22 cellular contexts compared by ENCODE assay signal in genomic region chr2:88834866-88835265, GRCh38.
DNase-seq lines count a peak whose midpoint lies in the region; ATAC-seq and TF ChIP-seq lines count a peak whose summit lies in the region.
"Had no signal": no experiment of that assay in that cellular context is flagged by ENCODE, and none has a peak within 500 bp of the region (broad histone marks: within the 10 kb centered on the region; RNA-seq: fewer than 3 reads in every experiment).

No MANE protein-coding gene starts in this region.

- H4K91ac ChIP-seq in IMR-90 (ENCODE audit: insufficient read depth, low read depth, low read length) = no peak overlapping the region

- H4K20me1 ChIP-seq in IMR-90 (ENCODE audit: insufficient read depth, low read length) (no peaks in the 10 kb centered on the region), OCI-LY7 (ENCODE audit: insufficient read depth, low read length) (no peaks in the 10 kb centered on the region)
- H4K20me1 ChIP-seq: BLaER1 treated with 17β-estradiol and CSF1 and Interleukin-3, amounts not matched to agents 10 nM and 100 nM had no signal

- no peak overlapping the region for H3K23ac ChIP-seq in IMR-90 (ENCODE audit: low read depth, low read length)

- no peaks in the 10 kb centered on the region for H3K4me1 Mint-ChIP-seq in endothelial cell (ENCODE audit: unreplicated experiment)
- H3K4me1 Mint-ChIP-seq: CD4-positive, alpha-beta memory T cell had no signal

- no peaks in the 10 kb centered on the region for H3K4me1 ChIP-seq in IMR-90 (ENCODE audit: control insufficient read depth, insufficient read depth, low read length)
- peaks cover 98% of the 10 kb centered on the region for H3K4me1 ChIP-seq in OCI-LY7 (ENCODE audit: insufficient read depth, low read length, poor library complexity, severe bottlenecking)
- peaks cover 0 to 61% (median 26%) of the 10 kb centered on the region in 6 donors for H3K4me1 ChIP-seq in spleen
- no peaks in the 10 kb centered on the region for H3K4me1 ChIP-seq in ovary (ENCODE audit: insufficient read depth)
- H3K4me1 ChIP-seq: Caco-2 had no signal

- H2AK5ac ChIP-seq in IMR-90 (ENCODE audit: low read depth, low read length) = no peak overlapping the region

- ATAC-seq in IMR-90 (ENCODE audit: low read depth) (no peak), GM18907 (IDR thresholded peaks at IDR 0.05; ENCODE audit: unreplicated experiment) (no peak)

- H3K36me3 ChIP-seq in IMR-90 (ENCODE audit: control insufficient read depth, insufficient read depth, low read length) (no peaks in the 10 kb centered on the region), OCI-LY7 (ENCODE audit: insufficient read depth, low read length) (no peaks in the 10 kb centered on the region), spleen (no peaks in the 10 kb centered on the region), ovary (no peaks in the 10 kb centered on the region)
- H3K36me3 ChIP-seq: BLaER1 treated with 17β-estradiol and CSF1 and Interleukin-3, amounts not matched to agents 10 nM and 100 nM had no signal

- CTCF ChIA-PET in IMR-90 (lab: Yijun Ruan, JAX) = interaction anchor here (0.9 kb wide), 1 partner anchor 45 kb away, joined by 3 read pairs; no protein-coding TSS in a partner anchor
- CTCF ChIA-PET in OCI-LY7 (lab: Charles Lee; ENCODE audit: unreplicated experiment) = interaction anchor here (1.2 to 1.8 kb wide), 2 partner anchors 17 to 47 kb away, joined by 4 to 5 read pairs; no protein-coding TSS in a partner anchor

- TF ChIP-seq POLR2A in IMR-90 (IDR thresholded peaks at IDR 0.05; ENCODE audit: low read depth, low read length) (no peak), spleen (IDR thresholded peaks at IDR 0.05) (no peak), ovary (IDR thresholded peaks at IDR 0.05) (no peak)

- no peak overlapping the region for H3K27ac Mint-ChIP-seq in endothelial cell (ENCODE audit: unreplicated experiment)
- H3K27ac Mint-ChIP-seq: CD4-positive, alpha-beta memory T cell had no signal

- H3K9ac ChIP-seq in IMR-90 (ENCODE audit: low read depth, low read length) = no peak overlapping the region
- H3K9ac ChIP-seq: BLaER1 treated with 17β-estradiol and CSF1 and Interleukin-3, amounts not matched to agents 10 nM and 100 nM had no signal

- no peak overlapping the region for H3K4me3 Mint-ChIP-seq in endothelial cell (ENCODE audit: unreplicated experiment)
- H3K4me3 Mint-ChIP-seq: CD4-positive, alpha-beta memory T cell had no signal

- H4K5ac ChIP-seq in IMR-90 (ENCODE audit: low read depth, low read length) = no peak overlapping the region

- H4K8ac ChIP-seq in IMR-90 (ENCODE audit: low read depth in 2 of 2, low read length in 2 of 2) = no peak overlapping the region

- H2BK120ac ChIP-seq in IMR-90 (ENCODE audit: low read depth, low read length) = no peak overlapping the region

- dilution Hi-C loops in IMR-90 (cut with HindIII; ENCODE audit: low sequenced_read_pairs, unreplicated experiment) = no loop called here

- no peaks in the 10 kb centered on the region for H3K27me3 ChIP-seq in IMR-90 (ENCODE audit: control insufficient read depth, insufficient read depth, low read length)
- H3K27me3 ChIP-seq in spleen (replicated peaks in 1 of 7) = no peaks in the 10 kb centered on the region
- no peaks in the 10 kb centered on the region for H3K27me3 ChIP-seq in ovary

- no peak for TF ChIP-seq CTCF in GM12864 (IDR thresholded peaks at IDR 0.05; ENCODE audit: low read depth, low read length, missing control alignments)
- TF ChIP-seq CTCF in IMR-90 (conservative IDR thresholded peaks at IDR 0.05; ENCODE audit: low read depth, low read length) = no peak
- no peak; the same call in 1 of the 2 replicates for TF ChIP-seq CTCF in OCI-LY7 (conservative IDR thresholded peaks at IDR 0.05; ENCODE audit: low read length)
- TF ChIP-seq CTCF in spleen (IDR thresholded peaks at IDR 0.05 in 8 of 11, conservative IDR thresholded peaks at IDR 0.05 in 3 of 11) = no peak
- no peak for TF ChIP-seq CTCF in endothelial cell (IDR thresholded peaks at IDR 0.05; ENCODE audit: unreplicated experiment)
- TF ChIP-seq CTCF in ovary (IDR thresholded peaks at IDR 0.05) = no peak

- no peak for TF ChIP-seq RAD21 in IMR-90 (IDR thresholded peaks at IDR 0.05; ENCODE audit: low read length)

- H3K9me2 ChIP-seq in OCI-LY7 (ENCODE audit: insufficient read depth, low read length) = no peaks in the 10 kb centered on the region

- peaks cover 74% of the 10 kb centered on the region for H3K79me2 ChIP-seq in OCI-LY7 (ENCODE audit: insufficient read depth, low read depth, low read length)

- H2AFZ ChIP-seq in IMR-90 (replicated peaks; ENCODE audit: low read length, poor library complexity) = no peak overlapping the region
- no peak overlapping the region for H2AFZ ChIP-seq in OCI-LY7 (ENCODE audit: low read length)

- BruUV-seq in IMR-90 (replicated peaks; lab: Mats Ljungman, UMichigan) (no TSS peak), OCI-LY7 (replicated peaks; lab: Mats Ljungman, UMichigan) (no TSS peak)

- in situ Hi-C loops in IMR-90 (cut with MboI; ENCODE audit: low sequenced_read_pairs) = no loop called here

- H3K4me2 ChIP-seq in IMR-90 (ENCODE audit: low read depth, low read length) (no peak overlapping the region), OCI-LY7 (ENCODE audit: low read length) (peak overlapping the region; percentile 83)
- H3K4me2 ChIP-seq: BLaER1 treated with 17β-estradiol and CSF1 and Interleukin-3, amounts not matched to agents 10 nM and 100 nM had no signal

- H3K27me3 Mint-ChIP-seq in endothelial cell (ENCODE audit: unreplicated experiment) = no peaks in the 10 kb centered on the region

- no peak overlapping the region for H3K56ac ChIP-seq in IMR-90 (ENCODE audit: extremely low read depth, insufficient read depth, low read length)

- H3K9me3 ChIP-seq in IMR-90 (ENCODE audit: control insufficient read depth, insufficient read depth, low read length) (no peaks in the 10 kb centered on the region), OCI-LY7 (ENCODE audit: low read length) (no peaks in the 10 kb centered on the region), spleen (peaks cover 0 to under 1% (median 0%) of the 10 kb centered on the region in 8 donors), ovary (no peaks in the 10 kb centered on the region)
- H3K9me3 ChIP-seq: Caco-2 had no signal

- H3K14ac ChIP-seq in IMR-90 (replicated peaks; ENCODE audit: low read depth, low read length) = no peak overlapping the region

- POLR2A ChIA-PET in IMR-90 (lab: Charles Lee; ENCODE audit: unreplicated experiment) (no interaction called here), OCI-LY7 (lab: Charles Lee) (interaction anchor here (1.0 to 26.4 kb wide), 10 partner anchors 18 to 318 kb away, joined by 5 to 2147 read pairs (median 30); no protein-coding TSS in a partner anchor)

- H3K4ac ChIP-seq in IMR-90 (ENCODE audit: low read depth, low read length) = no peak overlapping the region

- H3K9me1 ChIP-seq in IMR-90 (ENCODE audit: insufficient read depth, low read length) = no peaks in the 10 kb centered on the region

- no peak for TF ChIP-seq EP300 in ovary (IDR thresholded peaks at IDR 0.05)

- H3K36me3 Mint-ChIP-seq in endothelial cell (ENCODE audit: low read depth, unreplicated experiment) = no peaks in the 10 kb centered on the region
- H3K36me3 Mint-ChIP-seq: CD4-positive, alpha-beta memory T cell had no signal

- H3K27ac ChIP-seq in IMR-90 (ENCODE audit: insufficient read depth, low read length) (no peak overlapping the region), OCI-LY7 (ENCODE audit: low read depth, low read length, poor library complexity, severe bottlenecking) (peak overlapping the region; percentile 100), spleen (peak overlapping the region in 7 of 8 donors; percentile 52 to 86 (median 72)), ovary (no peak overlapping the region)
- H3K27ac ChIP-seq: BLaER1 treated with 17β-estradiol and CSF1 and Interleukin-3, amounts not matched to agents 10 nM and 100 nM; RWPE1; SK-N-MC had no signal

- H2AK9ac ChIP-seq in IMR-90 (replicated peaks; ENCODE audit: low read depth, low read length, poor library complexity) = no peak overlapping the region

- H3K4me3 ChIP-seq in GM12864 (ENCODE audit: low read depth, low read length) (peak overlapping the region; percentile 38; the same call in 1 of the 2 replicates), IMR-90 (ENCODE audit: insufficient read depth, low read depth, low read length) (no peak overlapping the region), OCI-LY7 (ENCODE audit: low read depth, low read length, poor library complexity, severe bottlenecking) (peak overlapping the region; percentile 66), spleen (no peak overlapping the region), ovary (no peak overlapping the region)
- H3K4me3 ChIP-seq: BLaER1 treated with 17β-estradiol and CSF1 and Interleukin-3, amounts not matched to agents 10 nM and 100 nM; SK-N-MC had no signal

- DNase-seq in GM12864 (ENCODE audit: low read depth) = no peak
- DNase-seq in IMR-90 = no peak
- peak; percentile 59 for DNase-seq in OCI-LY7 (ENCODE audit: low spot score)
- DNase-seq in spleen = no peak
- DNase-seq in endothelial cell (ENCODE audit: low spot score) = no peak
- DNase-seq in ovary = no peak
- DNase-seq: Caco-2; CD4-positive, alpha-beta memory T cell; DMS 273 treated with DMSO at 0.1 percent for 48 hours; DMS79 treated with DMSO at 0.1 percent for 48 hours; H7; MV-4-11; NCI-H1105 treated with DMSO at 0.1 percent for 48 hours; NCI-H2029 treated with DMSO at 0.1 percent for 48 hours; NCI-H2171 treated with DMSO at 0.1 percent for 48 hours; NCI-H446; NCI-H526; SHP77 treated with DMSO at 0.1 percent for 48 hours had no signal

- H3K18ac ChIP-seq in IMR-90 (ENCODE audit: low read depth, low read length) = no peak overlapping the region

- no peak overlapping the region for H2BK5ac ChIP-seq in IMR-90 (ENCODE audit: low read depth, low read length, poor library complexity, severe bottlenecking)

- intact Hi-C loops in IMR-90 (cut with micrococcal nuclease) (no loop called here), OCI-LY7 (cut with micrococcal nuclease; ENCODE audit: unreplicated experiment) (no loop called here), spleen (cut with DNase I; ENCODE audit: low total_unique reads) (no loop called here), ovary (cut with DNase I) (no loop called here)

- H2BK20ac ChIP-seq in IMR-90 (ENCODE audit: low read depth, low read length) = no peak overlapping the region

- no peak overlapping the region for H2BK15ac ChIP-seq in IMR-90 (ENCODE audit: low read depth, low read length)

- no peaks in the 10 kb centered on the region for H3K79me1 ChIP-seq in IMR-90 (ENCODE audit: low read depth in 1 of 2, low read length in 2 of 2)

- no peaks in the 10 kb centered on the region for H3K9me3 Mint-ChIP-seq in endothelial cell (ENCODE audit: unreplicated experiment)
- H3K9me3 Mint-ChIP-seq: CD4-positive, alpha-beta memory T cell had no signal

TF ChIP-seq in IMR-90, 13 proteins besides CTCF, POLR2A, EP300 and RAD21:
- TF ChIP-seq MAFK (IDR thresholded peaks at IDR 0.05; ENCODE audit: low read depth, low read length) (peak; percentile 69), USF2 (IDR thresholded peaks at IDR 0.05; ENCODE audit: low read depth, low read length) (no peak)
TF ChIP-seq in IMR-90: peak in this region for 1.

Comparison
In these comparisons a context has a peak if more than half of its experiments do, and no peak if none do; other contexts are left out.
1. H3K4me3 ChIP-seq: peak in GM12864 (single experiment) and OCI-LY7 (single experiment); none in IMR-90 (single experiment), spleen (0 of 8) and ovary (single experiment).
2. H3K27ac ChIP-seq: peak in OCI-LY7 (single experiment) and spleen (7 of 8); none in IMR-90 (single experiment) and ovary (0 of 2).